Comparison of ENCODE assay signal across 8 cellular contexts in the genomic region with DNA sequence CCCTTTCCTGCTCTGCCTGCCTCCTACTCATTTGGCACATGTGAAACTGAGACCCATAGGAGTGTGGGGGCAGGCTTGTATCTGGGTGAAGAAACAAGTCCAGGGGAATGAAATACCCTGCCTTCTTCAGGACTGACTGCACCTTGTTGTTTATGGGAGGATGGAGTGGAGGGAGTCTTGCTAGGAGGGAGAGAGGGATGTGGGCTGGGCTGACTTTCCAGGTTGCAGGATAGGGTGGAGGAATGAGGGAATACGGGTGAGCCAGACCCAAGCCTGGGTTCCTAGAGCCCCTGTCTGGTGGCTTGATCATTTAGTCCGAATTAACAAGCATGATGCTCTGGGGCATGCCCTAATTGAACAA. TPM values are rescaled to one million over a fixed set of nuclear protein-coding genes. Genes with fewer than 3 reads are reported as not detected.
DNase-seq lines count a peak whose midpoint lies in the region; ATAC-seq and TF ChIP-seq lines count a peak whose summit lies in the region.

No MANE protein-coding gene starts in this region.

- H3K4me1 ChIP-seq in BE2C (peaks cover 51% of the 10 kb centered on the region), KMS-11 (ENCODE audit: low read depth, poor library complexity, severe bottlenecking) (peaks cover 53% of the 10 kb centered on the region)

- H3K79me2 ChIP-seq in KMS-11 (ENCODE audit: insufficient read depth, low read depth) (peaks cover 78% of the 10 kb centered on the region), neural cell (replicated peaks; ENCODE audit: insufficient read depth, low read length) (peaks cover 49% of the 10 kb centered on the region)

- 0 out of 2 replicates have a peak, but pooled peaks cover 4% of the 10 kb centered on the region for H3K36me3 ChIP-seq in BE2C
- H3K36me3 ChIP-seq in KMS-11 (ENCODE audit: insufficient read depth): no peaks in the 10 kb centered on the region
- H3K36me3 ChIP-seq in neural cell (ENCODE audit: insufficient read depth, low read length): no peaks in the 10 kb centered on the region

- H3K4me2 ChIP-seq in KMS-11 (peak overlapping the region; percentile 88), neural cell (ENCODE audit: low read length) (no peak overlapping the region)

- TF ChIP-seq EP300 in neural cell (conservative IDR thresholded peaks at IDR 0.05; ENCODE audit: poor library complexity, severe bottlenecking): no peak

- no peaks in the 10 kb centered on the region for H3F3A ChIP-seq in neural cell (ENCODE audit: insufficient read depth, low read length, poor library complexity, severe bottlenecking)

- H3K27ac ChIP-seq in KMS-11 (peak overlapping the region; percentile 69; the same call in 1 of the 2 replicates), coronary artery (peak overlapping the region; percentile 81 to 94), neural cell (ENCODE audit: low read length) (peak overlapping the region; percentile 11)

- peak overlapping the region; percentile 96 for H3K4me3 ChIP-seq in BE2C (ENCODE audit: low read depth, low read length)
- no peak overlapping the region for H3K4me3 ChIP-seq in KMS-11 (IDR thresholded peaks at IDR 0.05; ENCODE audit: insufficient read depth, low read depth, low read length)
- peak overlapping the region; percentile 97 for H3K4me3 ChIP-seq in coronary artery
- H3K4me3 ChIP-seq in neural cell (ENCODE audit: low read length): peak overlapping the region; percentile 87

- H3K27me3 ChIP-seq in BE2C (no peaks in the 10 kb centered on the region), KMS-11 (ENCODE audit: insufficient read depth, low read depth) (no peaks in the 10 kb centered on the region), neural cell (ENCODE audit: insufficient read depth, low read depth, low read length) (peaks cover 28% of the 10 kb centered on the region)

- H4K20me1 ChIP-seq in KMS-11 (ENCODE audit: insufficient read depth) (peaks cover 37% of the 10 kb centered on the region; the same call in 1 of the 2 replicates), neural cell (ENCODE audit: insufficient read depth) (no peaks in the 10 kb centered on the region)

- ATAC-seq in HG02840 (IDR thresholded peaks at IDR 0.05; ENCODE audit: low FRiP score, unreplicated experiment) (no peak), GM18909 (IDR thresholded peaks at IDR 0.05; ENCODE audit: poor library complexity, unreplicated experiment) (no peak)

- H3K9ac ChIP-seq in KMS-11 (no peak overlapping the region), neural cell (ENCODE audit: low read length) (no peak overlapping the region)

- no peak for TF ChIP-seq RAD21 in neural cell (conservative IDR thresholded peaks at IDR 0.05)

- no peaks in the 10 kb centered on the region for H3K9me2 ChIP-seq in neural cell (ENCODE audit: insufficient read depth, low read length)

- H2AFZ ChIP-seq in KMS-11 (ENCODE audit: low read depth): no peak overlapping the region
- no peak overlapping the region for H2AFZ ChIP-seq in neural cell (ENCODE audit: low read depth, low read length)

- TF ChIP-seq CTCF in BE2C (IDR thresholded peaks at IDR 0.05; ENCODE audit: low read depth, low read length) (no peak), KMS-11 (conservative IDR thresholded peaks at IDR 0.05; ENCODE audit: low read depth, low read length) (no peak), coronary artery (IDR thresholded peaks at IDR 0.05) (no peak), neural cell (IDR thresholded peaks at IDR 0.05; ENCODE audit: poor library complexity, severe bottlenecking) (no peak)

- DNase-seq in BE2C (no peak), coronary artery (ENCODE audit: low spot score) (no peak), amniotic stem cell (lab: John Stamatoyannopoulos, UW) (no peak), inferior parietal cortex (ENCODE audit: extremely low spot score) (no peak)

- H3K9me3 ChIP-seq in BE2C (no peaks in the 10 kb centered on the region), neural cell (ENCODE audit: low read length) (no peaks in the 10 kb centered on the region)

TF ChIP-seq in neural cell, 6 proteins besides CTCF, POLR2A, EP300 and RAD21:
- TF ChIP-seq POLR2AphosphoS5 (IDR thresholded peaks at IDR 0.05) (no peak), MXI1 (conservative IDR thresholded peaks at IDR 0.05; ENCODE audit: poor library complexity, severe bottlenecking) (no peak), SMC3 (conservative IDR thresholded peaks at IDR 0.05; ENCODE audit: poor library complexity) (no peak), TAF1 (IDR thresholded peaks at IDR 0.05; ENCODE audit: low read depth) (no peak), EZH2 (IDR thresholded peaks at IDR 0.05; ENCODE audit: borderline replicate concordance, insufficient read depth, low read length, poor library complexity, severe bottlenecking) (no peak)
- TF ChIP-seq, protein P1, sequence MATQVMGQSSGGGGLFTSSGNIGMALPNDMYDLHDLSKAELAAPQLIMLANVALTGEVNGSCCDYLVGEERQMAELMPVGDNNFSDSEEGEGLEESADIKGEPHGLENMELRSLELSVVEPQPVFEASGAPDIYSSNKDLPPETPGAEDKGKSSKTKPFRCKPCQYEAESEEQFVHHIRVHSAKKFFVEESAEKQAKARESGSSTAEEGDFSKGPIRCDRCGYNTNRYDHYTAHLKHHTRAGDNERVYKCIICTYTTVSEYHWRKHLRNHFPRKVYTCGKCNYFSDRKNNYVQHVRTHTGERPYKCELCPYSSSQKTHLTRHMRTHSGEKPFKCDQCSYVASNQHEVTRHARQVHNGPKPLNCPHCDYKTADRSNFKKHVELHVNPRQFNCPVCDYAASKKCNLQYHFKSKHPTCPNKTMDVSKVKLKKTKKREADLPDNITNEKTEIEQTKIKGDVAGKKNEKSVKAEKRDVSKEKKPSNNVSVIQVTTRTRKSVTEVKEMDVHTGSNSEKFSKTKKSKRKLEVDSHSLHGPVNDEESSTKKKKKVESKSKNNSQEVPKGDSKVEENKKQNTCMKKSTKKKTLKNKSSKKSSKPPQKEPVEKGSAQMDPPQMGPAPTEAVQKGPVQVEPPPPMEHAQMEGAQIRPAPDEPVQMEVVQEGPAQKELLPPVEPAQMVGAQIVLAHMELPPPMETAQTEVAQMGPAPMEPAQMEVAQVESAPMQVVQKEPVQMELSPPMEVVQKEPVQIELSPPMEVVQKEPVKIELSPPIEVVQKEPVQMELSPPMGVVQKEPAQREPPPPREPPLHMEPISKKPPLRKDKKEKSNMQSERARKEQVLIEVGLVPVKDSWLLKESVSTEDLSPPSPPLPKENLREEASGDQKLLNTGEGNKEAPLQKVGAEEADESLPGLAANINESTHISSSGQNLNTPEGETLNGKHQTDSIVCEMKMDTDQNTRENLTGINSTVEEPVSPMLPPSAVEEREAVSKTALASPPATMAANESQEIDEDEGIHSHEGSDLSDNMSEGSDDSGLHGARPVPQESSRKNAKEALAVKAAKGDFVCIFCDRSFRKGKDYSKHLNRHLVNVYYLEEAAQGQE (IDR thresholded peaks at IDR 0.05; ENCODE audit: borderline replicate concordance): no peak

RNA-seq across cellular contexts. Expression of gene CXXC5, which starts 3.3 kb away (rescaled TPM):
- 263 TPM for polyA plus RNA-seq in BE2C (2012; ENCODE audit: insufficient read depth, insufficient read length, low read depth)
- polyA plus RNA-seq in neural cell: 24.4 and 38.0 TPM in 2 replicates
- polyA minus RNA-seq in neural cell: 37.0 and 40.1 TPM in 2 replicates

Comparison
In these comparisons a context has a peak if more than half of its experiments do, and no peak if none do; other contexts are left out.
1. H3K27ac ChIP-seq: peak in every context shown above with its lines; median percentile 88 in coronary artery; 69 in KMS-11; 11 in neural cell.